1 cellular context compared by ENCODE assay signal in the genomic region with DNA sequence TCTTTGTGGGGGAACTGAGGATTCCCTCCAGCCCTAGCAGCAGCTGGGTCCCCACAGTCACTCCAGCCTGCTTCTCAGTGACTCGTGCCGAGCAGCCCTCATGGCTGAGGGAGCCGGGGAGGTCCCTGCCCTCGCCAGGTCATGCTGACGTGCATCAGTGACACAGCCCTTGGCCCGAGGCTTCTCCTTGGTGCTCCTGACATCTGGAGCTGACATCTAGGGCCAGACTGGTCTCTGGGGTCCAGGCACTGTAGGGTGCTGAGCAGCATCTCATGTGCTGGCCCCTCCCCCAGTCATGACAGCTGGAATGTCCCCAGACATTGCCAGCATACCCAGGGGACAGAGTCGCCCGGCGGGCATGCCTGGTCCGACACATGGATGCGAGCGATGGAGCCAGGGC.
TF ChIP-seq lines count a peak whose summit lies in the region.

No MANE protein-coding gene starts in this region.

TF ChIP-seq in HepG2, 621 proteins besides CTCF, POLR2A, EP300 and RAD21 (continued from another document):
- TF ChIP-seq, protein P1, sequence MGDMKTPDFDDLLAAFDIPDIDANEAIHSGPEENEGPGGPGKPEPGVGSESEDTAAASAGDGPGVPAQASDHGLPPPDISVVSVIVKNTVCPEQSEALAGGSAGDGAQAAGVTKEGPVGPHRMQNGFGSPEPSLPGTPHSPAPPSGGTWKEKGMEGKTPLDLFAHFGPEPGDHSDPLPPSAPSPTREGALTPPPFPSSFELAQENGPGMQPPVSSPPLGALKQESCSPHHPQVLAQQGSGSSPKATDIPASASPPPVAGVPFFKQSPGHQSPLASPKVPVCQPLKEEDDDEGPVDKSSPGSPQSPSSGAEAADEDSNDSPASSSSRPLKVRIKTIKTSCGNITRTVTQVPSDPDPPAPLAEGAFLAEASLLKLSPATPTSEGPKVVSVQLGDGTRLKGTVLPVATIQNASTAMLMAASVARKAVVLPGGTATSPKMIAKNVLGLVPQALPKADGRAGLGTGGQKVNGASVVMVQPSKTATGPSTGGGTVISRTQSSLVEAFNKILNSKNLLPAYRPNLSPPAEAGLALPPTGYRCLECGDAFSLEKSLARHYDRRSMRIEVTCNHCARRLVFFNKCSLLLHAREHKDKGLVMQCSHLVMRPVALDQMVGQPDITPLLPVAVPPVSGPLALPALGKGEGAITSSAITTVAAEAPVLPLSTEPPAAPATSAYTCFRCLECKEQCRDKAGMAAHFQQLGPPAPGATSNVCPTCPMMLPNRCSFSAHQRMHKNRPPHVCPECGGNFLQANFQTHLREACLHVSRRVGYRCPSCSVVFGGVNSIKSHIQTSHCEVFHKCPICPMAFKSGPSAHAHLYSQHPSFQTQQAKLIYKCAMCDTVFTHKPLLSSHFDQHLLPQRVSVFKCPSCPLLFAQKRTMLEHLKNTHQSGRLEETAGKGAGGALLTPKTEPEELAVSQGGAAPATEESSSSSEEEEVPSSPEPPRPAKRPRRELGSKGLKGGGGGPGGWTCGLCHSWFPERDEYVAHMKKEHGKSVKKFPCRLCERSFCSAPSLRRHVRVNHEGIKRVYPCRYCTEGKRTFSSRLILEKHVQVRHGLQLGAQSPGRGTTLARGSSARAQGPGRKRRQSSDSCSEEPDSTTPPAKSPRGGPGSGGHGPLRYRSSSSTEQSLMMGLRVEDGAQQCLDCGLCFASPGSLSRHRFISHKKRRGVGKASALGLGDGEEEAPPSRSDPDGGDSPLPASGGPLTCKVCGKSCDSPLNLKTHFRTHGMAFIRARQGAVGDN (CRISPR knock-in tag; IDR thresholded peaks at IDR 0.05) = peak; percentile 21; the same call in 1 of the 2 replicates
- TF ChIP-seq ZNF629 (CRISPR knock-in tag; conservative IDR thresholded peaks at IDR 0.05) = 0 out of 2 replicates have a peak, but pooled peaks have one; percentile 8
TF ChIP-seq in HepG2: peak in this region for 2.
